8 cellular contexts compared by ENCODE assay signal in the genomic region with DNA sequence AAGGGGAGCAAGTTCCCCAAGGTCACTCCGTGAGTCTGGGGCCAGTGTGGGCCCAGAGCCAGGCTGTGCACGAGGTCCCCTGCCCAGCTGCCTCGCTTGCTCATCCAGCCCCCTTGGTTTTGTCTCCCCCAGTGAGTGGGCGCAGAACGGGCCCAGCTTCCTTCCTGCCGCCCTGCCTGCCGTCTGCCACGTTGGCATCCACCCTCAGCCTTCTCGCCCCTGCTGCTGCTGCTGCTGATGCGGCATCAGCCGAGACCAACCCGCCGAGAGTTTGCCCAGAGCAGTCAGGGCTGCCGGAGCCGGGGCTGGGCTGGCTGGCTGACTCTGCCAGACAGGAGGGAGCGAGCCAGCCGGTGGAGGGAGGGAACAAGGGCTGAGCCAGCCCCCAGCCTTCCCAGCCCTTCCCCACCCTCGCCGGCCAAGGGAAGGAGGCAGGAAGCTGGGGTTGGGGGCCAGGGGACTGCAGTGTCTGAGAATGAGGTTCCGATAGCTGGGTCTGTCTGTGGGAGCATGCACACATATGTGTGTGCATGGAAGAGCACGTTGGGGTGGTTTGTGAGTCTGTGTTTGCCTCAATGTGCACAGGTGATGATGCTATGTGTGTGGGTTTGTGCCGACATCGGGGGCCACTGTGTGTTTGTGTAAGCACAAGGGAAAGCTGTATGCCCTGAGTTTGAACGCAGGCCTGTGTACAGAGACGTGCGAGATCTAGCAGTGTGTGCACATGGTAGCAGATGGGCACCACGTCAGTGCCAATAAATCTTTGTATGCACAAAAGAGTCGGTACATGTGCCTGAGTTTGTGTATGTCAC. TPM values are rescaled to one million over a fixed set of nuclear protein-coding genes. Genes with fewer than 3 reads are reported as not detected.
DNase-seq lines count a peak whose midpoint lies in the region; ATAC-seq and TF ChIP-seq lines count a peak whose summit lies in the region.

No MANE protein-coding gene starts in this region.

- H3K9me3 Mint-ChIP-seq in neural progenitor cell: no peaks in the 10 kb centered on the region

- no peaks in the 10 kb centered on the region for H3K36me3 Mint-ChIP-seq in neural progenitor cell

- H3K4me1 ChIP-seq in neural progenitor cell (peaks cover 72% of the 10 kb centered on the region), vagina (peaks cover 97% of the 10 kb centered on the region)

- H3K27ac Mint-ChIP-seq in neural progenitor cell: peak overlapping the region; percentile 96

- H3K79me2 ChIP-seq in neural progenitor cell (ENCODE audit: low read depth): no peaks in the 10 kb centered on the region

- H3K9me3 ChIP-seq in neural progenitor cell (ENCODE audit: low read depth): no peaks in the 10 kb centered on the region
- no peaks in the 10 kb centered on the region for H3K9me3 ChIP-seq in vagina

- no peak overlapping the region for H3K9ac ChIP-seq in neural progenitor cell

- ATAC-seq in Right ventricle myocardium inferior (peak; percentile 21), GM21717 (IDR thresholded peaks at IDR 0.05; ENCODE audit: unreplicated experiment) (no peak)

- H3K4me3 ChIP-seq in neural progenitor cell (no peak overlapping the region), vagina (peak overlapping the region in 1 of 2 donors; percentile 12)

- no peaks in the 10 kb centered on the region for H3K36me3 ChIP-seq in neural progenitor cell
- H3K36me3 ChIP-seq in vagina: no peaks in the 10 kb centered on the region

- no peak overlapping the region for H2AFZ ChIP-seq in neural progenitor cell (replicated peaks)

- TF ChIP-seq POLR2A in vagina (IDR thresholded peaks at IDR 0.05): no peak

- no peak overlapping the region for H3K27ac ChIP-seq in neural progenitor cell
- H3K27ac ChIP-seq in vagina: peak overlapping the region; percentile 99

- H3K4me1 Mint-ChIP-seq in neural progenitor cell: peaks cover 81% of the 10 kb centered on the region

- H3K27me3 Mint-ChIP-seq in neural progenitor cell (ENCODE audit: insufficient read depth, low read depth): peaks cover 13% of the 10 kb centered on the region

- intact Hi-C loops in Right ventricle myocardium inferior (cut with DNase I) (no loop called here), cardiac septum (cut with DNase I) (no loop called here), vagina (cut with DNase I) (no loop called here)

- H3K27me3 ChIP-seq in neural progenitor cell (no peaks in the 10 kb centered on the region), vagina (no peaks in the 10 kb centered on the region)

- H3F3A ChIP-seq in neural progenitor cell (ENCODE audit: low read depth): peaks cover 34% of the 10 kb centered on the region

- no peak for TF ChIP-seq CTCF in neural progenitor cell (IDR thresholded peaks at IDR 0.05)
- TF ChIP-seq CTCF in vagina (IDR thresholded peaks at IDR 0.05): no peak

- DNase-seq in Right ventricle myocardium inferior (ENCODE audit: missing footprints) (peak; percentile 78), cardiac septum (ENCODE audit: low spot score) (no peak), cerebellar cortex (ENCODE audit: low spot score) (peak; percentile 50), neural progenitor cell (ENCODE audit: low spot score) (no peak), vagina (ENCODE audit: extremely low spot score in 2 of 2) (no peak), D341Med (ENCODE audit: low spot score) (no peak)
- DNase-seq in NK-92 treated with Interleukin-12 subunit alpha and Interleukin-12 subunit beta, amount 100 ng/mL, for 24 hours (lab: John Stamatoyannopoulos, UW): no peak

- no peak overlapping the region for H3K4me2 ChIP-seq in neural progenitor cell

- H3K4me3 Mint-ChIP-seq in neural progenitor cell: peak overlapping the region; percentile 49

- no peaks in the 10 kb centered on the region for H4K20me1 ChIP-seq in neural progenitor cell (ENCODE audit: low read depth)

RNA-seq across cellular contexts. Expression of gene WASF2, which starts 31.6 kb away (rescaled TPM):
- total RNA-seq in Right ventricle myocardium inferior (57.3 TPM), cardiac septum (59.3 TPM), neural progenitor cell (ENCODE audit: low replicate concordance) (31.4 and 35.0 TPM in 2 replicates), vagina (58.9 TPM)

Comparison
In these comparisons a context has a peak if more than half of its experiments do, and no peak if none do; other contexts are left out.
1. DNase-seq: peak in Right ventricle myocardium inferior (single experiment) and cerebellar cortex (single experiment); none in cardiac septum (single experiment), neural progenitor cell (single experiment), vagina (0 of 2), NK-92 treated with Interleukin-12 subunit alpha and Interleukin-12 subunit beta, amount 100 ng/mL, for 24 hours (single experiment) and D341Med (single experiment).